In genomic region chr2:241300000-241300399, GRCh38 we compare ENCODE assay signal across 12 cellular contexts. TPM values are rescaled to one million over a fixed set of nuclear protein-coding genes. Genes with fewer than 3 reads are reported as not detected.
DNase-seq lines count a peak whose midpoint lies in the region; ATAC-seq and TF ChIP-seq lines count a peak whose summit lies in the region.
"Had no signal": no experiment of that assay in that cellular context is flagged by ENCODE, and none has a peak within 500 bp of the region (broad histone marks: within the 10 kb centered on the region; RNA-seq: fewer than 3 reads in every experiment).

No MANE protein-coding gene starts in this region.

- CTCF ChIA-PET in CD4-positive, alpha-beta memory T cell (lab: Charles Lee; ENCODE audit: partially characterized antibody), result interaction anchor here (3.2 kb wide), 1 partner anchor 15 kb away, joined by 14 read pairs; the partner anchor contains the start of genes HDLBP and SEPTIN2
- CTCF ChIA-PET in WTC11 (lab: Charles Lee), result no interaction called here

- H3K4me1 ChIP-seq in CD4-positive, alpha-beta memory T cell (ENCODE audit: insufficient read depth, low read length), result peaks cover 56% of the 10 kb centered on the region

- peak overlapping the region in 7 of 8 donors; percentile 25 to 65 (median 58) for H3K4me3 Mint-ChIP-seq in CD4-positive, alpha-beta memory T cell
- no peak overlapping the region for H3K4me3 Mint-ChIP-seq in WTC11
- peak overlapping the region; percentile 38 to 80 (median 56) for H3K4me3 Mint-ChIP-seq in naive thymus-derived CD8-positive, alpha-beta T cell

- no peaks in the 10 kb centered on the region for H3K9me3 ChIP-seq in CD4-positive, alpha-beta memory T cell (ENCODE audit: control insufficient read depth in 1 of 2, low read length in 2 of 2)
- H3K9me3 ChIP-seq: thoracic aorta had no signal

- POLR2A ChIA-PET in CD4-positive, alpha-beta memory T cell (lab: Charles Lee; ENCODE audit: partially characterized antibody), result interaction anchor here (5.8 kb wide), 1 partner anchor 15 kb away, joined by 46 read pairs; the partner anchor contains the start of genes HDLBP and SEPTIN2
- POLR2A ChIA-PET in WTC11 (lab: Charles Lee), result no interaction called here
- POLR2A ChIA-PET in naive thymus-derived CD8-positive, alpha-beta T cell (lab: Charles Lee), result interaction anchor here (5.1 kb wide), 1 partner anchor 15 kb away, joined by 31 read pairs; the partner anchor contains the start of genes HDLBP and SEPTIN2

- DNase-seq in CD4-positive, alpha-beta memory T cell, result peak; percentile 23 to 59 (median 50)
- peak; percentile 28 for DNase-seq in WTC11 (ENCODE audit: low spot score)
- DNase-seq in activated effector memory CD4-positive, alpha-beta T cell treated with anti-CD3 and anti-CD28 coated beads, Interleukin-2, amount 50 U/mL, for 16 hours, result peak; percentile 69
- DNase-seq in naive thymus-derived CD8-positive, alpha-beta T cell, result peak; percentile 23 to 84 (median 64)
- DNase-seq in NK-92 (lab: John Stamatoyannopoulos, UW; ENCODE audit: unreplicated experiment), result no peak
- DNase-seq in EL, result no peak
- DNase-seq in iPS-NIHi7 (ENCODE audit: extremely low spot score), result no peak
- DNase-seq: activated gamma-delta T cell, foreskin melanocyte, NCI-H2081 treated with DMSO at 0.1 percent for 48 hours had no signal

- no peak overlapping the region for H3K4me3 ChIP-seq in CD4-positive, alpha-beta memory T cell (ENCODE audit: low read length in 2 of 2)
- H3K4me3 ChIP-seq: thoracic aorta had no signal

- no peak overlapping the region for H3K27ac ChIP-seq in CD4-positive, alpha-beta memory T cell (ENCODE audit: low read depth, low read length)
- H3K27ac ChIP-seq: thoracic aorta had no signal

- TF ChIP-seq CTCF in WTC11 (IDR thresholded peaks at IDR 0.05), result no peak

- peaks cover 39 to 77% (median 59%) of the 10 kb centered on the region in 4 donors for H3K4me1 Mint-ChIP-seq in CD4-positive, alpha-beta memory T cell
- H3K4me1 Mint-ChIP-seq in WTC11, result peaks cover 36% of the 10 kb centered on the region
- H3K4me1 Mint-ChIP-seq in naive thymus-derived CD8-positive, alpha-beta T cell, result peaks cover 37 to 75% (median 69%) of the 10 kb centered on the region in 4 donors

- H3K27me3 Mint-ChIP-seq in CD4-positive, alpha-beta memory T cell, result no peaks in the 10 kb centered on the region
- no peaks in the 10 kb centered on the region for H3K27me3 Mint-ChIP-seq in WTC11 (ENCODE audit: low read depth)
- H3K27me3 Mint-ChIP-seq in naive thymus-derived CD8-positive, alpha-beta T cell, result no peaks in the 10 kb centered on the region

- peak; percentile 43; the same call in 1 of the 2 replicates for ATAC-seq in WTC11
- peak; percentile 92 to 95 for ATAC-seq in naive thymus-derived CD8-positive, alpha-beta T cell
- no peak for ATAC-seq in HG02840 (IDR thresholded peaks at IDR 0.05; ENCODE audit: low FRiP score, unreplicated experiment)

- no peaks in the 10 kb centered on the region for H3K9me3 Mint-ChIP-seq in CD4-positive, alpha-beta memory T cell
- H3K9me3 Mint-ChIP-seq in WTC11, result no peaks in the 10 kb centered on the region
- no peaks in the 10 kb centered on the region for H3K9me3 Mint-ChIP-seq in naive thymus-derived CD8-positive, alpha-beta T cell

- H3K27ac Mint-ChIP-seq in CD4-positive, alpha-beta memory T cell, result peak overlapping the region in 6 of 7 donors; percentile 29 to 89 (median 62)
- peak overlapping the region; percentile 64 for H3K27ac Mint-ChIP-seq in WTC11
- peak overlapping the region; percentile 12 to 94 (median 58) for H3K27ac Mint-ChIP-seq in naive thymus-derived CD8-positive, alpha-beta T cell

- peaks cover 3 to 7% of the 10 kb centered on the region in 2 donors for H3K36me3 Mint-ChIP-seq in CD4-positive, alpha-beta memory T cell
- peaks cover 5% of the 10 kb centered on the region; the same call in 1 of the 2 replicates for H3K36me3 Mint-ChIP-seq in WTC11
- peaks cover 0 to 14% (median 0%) of the 10 kb centered on the region in 3 donors for H3K36me3 Mint-ChIP-seq in naive thymus-derived CD8-positive, alpha-beta T cell

- intact Hi-C loops in CD4-positive, alpha-beta memory T cell (cut with micrococcal nuclease), result loop anchor here (2.0 kb wide), 1 partner anchor 15 kb away; the partner anchor contains the start of genes HDLBP and SEPTIN2

- no peaks in the 10 kb centered on the region for H3K36me3 ChIP-seq in CD4-positive, alpha-beta memory T cell (ENCODE audit: insufficient read depth, low read length)
- H3K36me3 ChIP-seq: thoracic aorta had no signal

- H3K27me3 ChIP-seq in CD4-positive, alpha-beta memory T cell (ENCODE audit: insufficient read depth, low read length), result no peaks in the 10 kb centered on the region

TF ChIP-seq in WTC11, 78 proteins besides CTCF, POLR2A, EP300 and RAD21 (continues in another document):
- no peak for TF ChIP-seq ZNF512 (CRISPR knock-in tag; IDR thresholded peaks at IDR 0.05; ENCODE audit: borderline replicate concordance)
- TF ChIP-seq E2F5 (CRISPR knock-in tag; IDR thresholded peaks at IDR 0.05), result no peak
- no peak for TF ChIP-seq ATF3 (CRISPR knock-in tag; conservative IDR thresholded peaks at IDR 0.05)
- no peak for TF ChIP-seq NR2C2 (CRISPR knock-in tag; IDR thresholded peaks at IDR 0.05)
- no peak for TF ChIP-seq ZNF671 (CRISPR knock-in tag; IDR thresholded peaks at IDR 0.05)
- no peak for TF ChIP-seq HMGA2 (CRISPR knock-in tag; IDR thresholded peaks at IDR 0.05)
- TF ChIP-seq USF1 (CRISPR knock-in tag; IDR thresholded peaks at IDR 0.05), result no peak
- TF ChIP-seq ERG (CRISPR knock-in tag; IDR thresholded peaks at IDR 0.05), result no peak
- TF ChIP-seq ETV6 (CRISPR knock-in tag; IDR thresholded peaks at IDR 0.05), result no peak
- no peak for TF ChIP-seq TEAD1 (CRISPR knock-in tag; IDR thresholded peaks at IDR 0.05)
- TF ChIP-seq MAX (CRISPR knock-in tag; IDR thresholded peaks at IDR 0.05), result no peak

RNA-seq across cellular contexts. Expression of gene HDLBP, which starts 15.5 kb away (rescaled TPM):
- total RNA-seq in CD4-positive, alpha-beta memory T cell, result 100 to 1,000 TPM; 166 to 183 TPM
- 10 to 100 TPM; 24.7 to 82.3 TPM for polyA plus RNA-seq in CD4-positive, alpha-beta memory T cell
- total RNA-seq in WTC11 (2021), result 330 to 368 TPM (median 346 TPM) in 3 replicates
- total RNA-seq in naive thymus-derived CD8-positive, alpha-beta T cell, result 100 to 1,000 TPM; 133 to 148 TPM
- polyA plus RNA-seq in naive thymus-derived CD8-positive, alpha-beta T cell, result 10 to 100 TPM; 32.2 to 71.1 (median 45.7) TPM

RNA-seq across cellular contexts. Expression of gene SEPTIN2, which starts 15.7 kb away (rescaled TPM):
- total RNA-seq in CD4-positive, alpha-beta memory T cell, result 100 to 1,000 TPM; 332 to 362 TPM
- 100 to 1,000 TPM; 187 to 249 TPM for polyA plus RNA-seq in CD4-positive, alpha-beta memory T cell
- total RNA-seq in WTC11 (2021), result 347 to 354 TPM (median 353 TPM) in 3 replicates
- 100 to 1,000 TPM; 303 to 309 TPM for total RNA-seq in naive thymus-derived CD8-positive, alpha-beta T cell
- polyA plus RNA-seq in naive thymus-derived CD8-positive, alpha-beta T cell, result 100 to 1,000 TPM; 143 to 182 (median 144) TPM

RNA-seq across cellular contexts. Expression of gene FARP2, which starts 56.1 kb away (rescaled TPM):
- total RNA-seq in CD4-positive, alpha-beta memory T cell, result 10 to 100 TPM; 17.2 to 21.8 TPM
- 1 to 10 TPM; 3.9 to 5.5 TPM for polyA plus RNA-seq in CD4-positive, alpha-beta memory T cell
- 28.2 to 37.8 TPM (median 33.6 TPM) in 3 replicates for total RNA-seq in WTC11 (2021)
- total RNA-seq in naive thymus-derived CD8-positive, alpha-beta T cell, result 10 to 100 TPM; 20.1 to 22.9 TPM
- polyA plus RNA-seq in naive thymus-derived CD8-positive, alpha-beta T cell, result 1 to 10 TPM; 3.4 to 5.8 (median 4.0) TPM

Comparison
In these comparisons a context has a peak if more than half of its experiments do, and no peak if none do; other contexts are left out.
1. DNase-seq: peak in CD4-positive, alpha-beta memory T cell (5 of 5), WTC11 (single experiment), activated effector memory CD4-positive, alpha-beta T cell treated with anti-CD3 and anti-CD28 coated beads, Interleukin-2, amount 50 U/mL, for 16 hours (single experiment) and naive thymus-derived CD8-positive, alpha-beta T cell (10 of 10); none in NK-92 (single experiment), EL (single experiment) and iPS-NIHi7 (single experiment).
2. Peak in every context shown above with its lines, with median percentiles within 50 percentile points of each other: H3K27ac Mint-ChIP-seq.